Comparison of ENCODE assay signal across 8 cellular contexts in the genomic region with DNA sequence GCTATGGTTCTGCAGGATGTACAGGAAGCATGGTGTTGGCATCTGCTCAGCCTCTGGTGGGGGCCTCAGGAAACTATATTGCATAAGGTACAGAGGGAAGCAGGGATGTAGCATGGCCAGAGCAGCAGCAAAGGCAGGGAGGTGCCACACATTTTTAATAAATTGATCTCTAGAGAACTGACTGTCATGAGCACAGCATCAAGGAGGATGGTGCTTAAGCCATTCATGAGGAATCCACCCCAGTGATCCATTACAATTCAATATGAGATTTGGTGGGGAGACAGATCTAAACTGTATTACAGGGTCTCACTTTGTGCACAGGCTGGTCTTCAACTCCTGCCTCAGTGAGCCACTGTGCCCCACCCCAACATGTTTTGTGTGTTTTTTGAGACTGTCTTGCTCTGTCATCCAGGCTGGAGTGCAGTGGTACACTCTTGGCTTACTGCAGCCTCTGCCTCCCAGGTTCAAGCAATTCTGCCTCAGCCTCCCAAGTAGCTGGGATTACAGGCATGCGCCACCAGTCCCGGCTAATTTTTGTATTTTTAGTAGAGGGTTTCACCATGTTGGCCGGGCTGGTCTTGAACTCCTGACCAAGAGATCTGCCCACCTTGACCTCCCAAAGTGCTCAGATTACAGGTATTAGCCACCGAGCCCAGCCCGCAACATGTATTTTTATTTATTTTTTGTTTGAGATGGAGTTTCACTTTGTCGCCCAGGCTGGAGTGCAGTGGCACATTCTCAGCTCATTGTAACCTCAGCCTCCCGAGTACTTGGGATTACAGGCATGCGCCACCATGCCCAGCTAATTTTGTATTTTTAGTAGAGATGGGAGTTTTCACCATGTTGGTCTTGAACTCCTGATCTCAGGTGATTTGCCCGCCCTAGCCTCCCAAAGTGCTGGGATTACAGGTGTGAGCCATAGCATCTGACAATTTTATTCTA. TPM values are rescaled to one million over a fixed set of nuclear protein-coding genes. Genes with fewer than 3 reads are reported as not detected.
DNase-seq lines count a peak whose midpoint lies in the region; ATAC-seq and TF ChIP-seq lines count a peak whose summit lies in the region.

No MANE protein-coding gene starts in this region.

- peaks cover 40% of the 10 kb centered on the region for H3F3A ChIP-seq in PC-3 (ENCODE audit: low read length, unreplicated experiment)

- DNase-seq in GM12864 (ENCODE audit: low read depth), result no peak
- DNase-seq in PC-3, result no peak
- DNase-seq in prostate gland (ENCODE audit: low spot score), result no peak
- no peak for DNase-seq in activated CD8-positive, alpha-beta memory T cell treated with anti-CD3 and anti-CD28 coated beads, Interleukin-2, amount 50 U/mL, for 48 hours
- DNase-seq in NCI-H1105 (lab: John Stamatoyannopoulos, UW), result no peak
- DNase-seq in activated CD8-positive, alpha-beta memory T cell treated with anti-CD3 and anti-CD28 coated beads, Interleukin-2, amount 50 U/mL, for 4 hours, result no peak

- H3K9me3 ChIP-seq in PC-3 (ENCODE audit: low read length), result no peaks in the 10 kb centered on the region
- H3K9me3 ChIP-seq in endocrine pancreas (ENCODE audit: control insufficient read depth, low read length), result no peaks in the 10 kb centered on the region
- H3K9me3 ChIP-seq in prostate gland, result no peaks in the 10 kb centered on the region

- peaks cover 45% of the 10 kb centered on the region for H3K36me3 ChIP-seq in PC-3 (ENCODE audit: low read depth, low read length)
- H3K36me3 ChIP-seq in endocrine pancreas (ENCODE audit: control insufficient read depth, insufficient read depth, low read length), result peaks cover 4% of the 10 kb centered on the region
- H3K36me3 ChIP-seq in prostate gland, result peaks cover 0 to 3% of the 10 kb centered on the region in 2 donors

- no peaks in the 10 kb centered on the region for H3K9me2 ChIP-seq in PC-3 (replicated peaks; ENCODE audit: low read length)

- H3K4me3 ChIP-seq in GM12864 (ENCODE audit: low read depth, low read length), result peak overlapping the region; percentile 96
- peak overlapping the region; percentile 97 for H3K4me3 ChIP-seq in PC-3 (ENCODE audit: low read length)
- H3K4me3 ChIP-seq in endocrine pancreas (ENCODE audit: control insufficient read depth, insufficient read depth, low read length), result peak overlapping the region; percentile 25
- H3K4me3 ChIP-seq in prostate gland, result peak overlapping the region in 1 of 2 donors; percentile 80

- H3K27me3 ChIP-seq in PC-3 (ENCODE audit: low read length), result no peaks in the 10 kb centered on the region
- H3K27me3 ChIP-seq in endocrine pancreas (ENCODE audit: control insufficient read depth, insufficient read depth, low read length), result no peaks in the 10 kb centered on the region
- no peaks in the 10 kb centered on the region for H3K27me3 ChIP-seq in prostate gland (replicated peaks; ENCODE audit: insufficient read depth)

- TF ChIP-seq POLR2A in prostate gland (IDR thresholded peaks at IDR 0.05), result no peak

- peaks cover 53% of the 10 kb centered on the region for H3K79me2 ChIP-seq in PC-3 (ENCODE audit: low read length)

- peaks cover 18% of the 10 kb centered on the region for H3K4me1 ChIP-seq in PC-3 (ENCODE audit: insufficient read depth, low read length)
- peaks cover 6% of the 10 kb centered on the region for H3K4me1 ChIP-seq in endocrine pancreas (ENCODE audit: control insufficient read depth, insufficient read depth, low read length)
- peaks cover 14% of the 10 kb centered on the region for H3K4me1 ChIP-seq in prostate gland (replicated peaks)

- ATAC-seq in PC-3 (no peak), GM19455 (IDR thresholded peaks at IDR 0.05; ENCODE audit: unreplicated experiment) (no peak)

- H3K27ac ChIP-seq in PC-3 (ENCODE audit: low read length), result no peak overlapping the region
- peak overlapping the region; percentile 97 for H3K27ac ChIP-seq in prostate gland

- WGBS in prostate gland, result 87% methylated on average over 9 of the region's 9 CpGs

- peak overlapping the region; percentile 92 for H3K4me2 ChIP-seq in PC-3 (ENCODE audit: low read length)

- H2AFZ ChIP-seq in PC-3 (ENCODE audit: low read length), result no peak overlapping the region

- intact Hi-C loops in PC-3 (cut with micrococcal nuclease), result loop anchor here (10.0 kb wide), 1 partner anchor 153 kb away; the partner anchor contains the start of gene LY6G5C
- intact Hi-C loops in prostate gland (cut with DNase I), result no loop called here

- no TSS peak for BruUV-seq in PC-3 (replicated peaks; lab: Mats Ljungman, UMichigan)

- peaks cover 42% of the 10 kb centered on the region for H4K20me1 ChIP-seq in PC-3 (ENCODE audit: low read length)

- no peak for TF ChIP-seq CTCF in GM12864 (IDR thresholded peaks at IDR 0.05; ENCODE audit: low read depth, low read length, missing control alignments)
- no peak for TF ChIP-seq CTCF in PC-3 (conservative IDR thresholded peaks at IDR 0.05; ENCODE audit: low read depth, low read length)
- TF ChIP-seq CTCF in prostate gland (IDR thresholded peaks at IDR 0.05), result no peak

- CTCF ChIA-PET in PC-3 (lab: Charles Lee), result no interaction called here

- H3K9ac ChIP-seq in PC-3 (ENCODE audit: low read length) (peak overlapping the region; percentile 98; the same call in 1 of the 2 replicates), endocrine pancreas (ENCODE audit: control insufficient read depth, insufficient read depth, low read length) (no peak overlapping the region)

- POLR2A ChIA-PET in PC-3 (lab: Charles Lee; ENCODE audit: unreplicated experiment), result interaction anchor here (1.2 kb wide), 1 partner anchor 11 kb away, joined by 4 read pairs; no protein-coding TSS in a partner anchor

RNA-seq across cellular contexts. Expression of gene HSPA1B, which starts 10.3 kb away (rescaled TPM):
- total RNA-seq in PC-3 (2014; rRNA removed) (265 and 331 TPM in 2 replicates), prostate gland (100 to 1,000 TPM; 331 to 360 TPM)

RNA-seq across cellular contexts. Expression of gene HSPA1A, which starts 22.5 kb away (rescaled TPM):
- total RNA-seq in PC-3 (2014; rRNA removed), result 269 and 324 TPM in 2 replicates
- 100 to 1,000 TPM; 230 to 440 TPM for total RNA-seq in prostate gland

RNA-seq across cellular contexts. Expression of gene HSPA1L, which starts 22.8 kb away (rescaled TPM):
- total RNA-seq in PC-3 (2014; rRNA removed), result 0.26 and 0.69 TPM in 2 replicates
- 1 to 10 TPM; 1.5 to 8.5 TPM for total RNA-seq in prostate gland

RNA-seq across cellular contexts. Expression of gene NEU1, which starts 24.7 kb away (rescaled TPM):
- total RNA-seq in PC-3 (2014; rRNA removed) (31.7 and 33.1 TPM in 2 replicates), prostate gland (100 to 1,000 TPM in 1 of 2 donors, 10 to 100 TPM in 1; 88.4 to 117 TPM)

RNA-seq across cellular contexts. Expression of gene LSM2, which starts 31.1 kb away (rescaled TPM):
- total RNA-seq in PC-3 (2014; rRNA removed) (93.7 and 143 TPM in 2 replicates), prostate gland (10 to 100 TPM; 51.9 to 52.5 TPM)
